ENCODE assay signal across 10 cellular contexts in genomic region chr2:150702791-150703190, GRCh38.
"Had no signal": no experiment of that assay in that cellular context is flagged by ENCODE, and none has a peak within 500 bp of the region (broad histone marks: within the 10 kb centered on the region; RNA-seq: fewer than 3 reads in every experiment).

No MANE protein-coding gene starts in this region.

- H3K4me1 Mint-ChIP-seq: IgD-negative memory B cell had no signal

- H3K4me3 ChIP-seq: GM23248, HAP-1 had no signal

- H3K36me3 ChIP-seq: HAP-1 had no signal

- H3K4me3 Mint-ChIP-seq: HFFc6, IgD-negative memory B cell had no signal

- H3K27ac ChIP-seq: GM23248, HL-60, KMS-11 had no signal

- DNase-seq: GM23248, H7, HFFc6, KBM-7 had no signal

- ATAC-seq: HCT116, HepG2 had no signal

- H3K36me3 Mint-ChIP-seq: IgD-negative memory B cell had no signal

- H3K9me3 Mint-ChIP-seq: HFFc6 had no signal

- H3K27me3 Mint-ChIP-seq: IgD-negative memory B cell had no signal

- H3K27ac Mint-ChIP-seq: HFFc6, IgD-negative memory B cell had no signal

- H3K9me3 ChIP-seq: HAP-1 had no signal

- H2AFZ ChIP-seq: GM23248 had no signal

- H3K4me2 ChIP-seq: KMS-11 had no signal
